Comparison of ENCODE assay signal across 15 cellular contexts in the genomic region with DNA sequence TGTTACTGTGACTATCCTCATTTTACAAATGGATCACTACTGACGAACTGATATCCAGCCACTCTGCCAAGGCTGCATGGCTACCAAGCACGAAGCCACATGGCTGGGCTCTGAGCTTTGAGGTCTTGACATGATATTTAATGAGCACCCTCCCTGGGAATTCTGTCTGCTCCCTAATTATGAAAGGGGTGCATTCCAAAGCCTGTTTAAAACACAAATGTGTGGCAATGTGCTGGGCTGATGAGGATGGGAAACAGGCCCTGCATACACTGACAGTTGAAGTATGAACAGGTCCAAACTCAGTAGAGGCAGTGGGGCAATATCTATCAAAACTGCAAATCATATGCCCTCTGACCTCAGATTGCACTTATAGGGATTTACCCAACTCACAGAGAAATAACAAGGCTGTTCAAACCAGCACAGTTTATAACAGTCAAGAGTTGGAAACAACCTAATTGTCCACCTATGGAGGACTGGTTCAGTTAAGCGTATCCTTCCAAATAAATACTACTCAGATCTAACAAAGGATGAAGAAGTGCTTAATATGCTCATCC. TPM values are rescaled to one million over a fixed set of nuclear protein-coding genes. Genes with fewer than 3 reads are reported as not detected.
A peak's percentile ranks its signal among the peaks of the same experiment; 100 is the strongest.
DNase-seq lines count a peak whose midpoint lies in the region; ATAC-seq lines count a peak whose summit lies in the region.
"Had no signal": no experiment of that assay in that cellular context is flagged by ENCODE, and none has a peak within 500 bp of the region (broad histone marks: within the 10 kb centered on the region; RNA-seq: fewer than 3 reads in every experiment).

No MANE protein-coding gene starts in this region.

- H3K9me3 Mint-ChIP-seq in activated T-cell treated with anti-CD3 and anti-CD28 coated beads, Interleukin-2, amount 50 U/mL, for 72 hours = peaks cover 0 to 1% of the 10 kb centered on the region in 2 donors
- peaks cover 0 to 8% (median 0%) of the 10 kb centered on the region in 3 donors for H3K9me3 Mint-ChIP-seq in T-cell
- no peaks in the 10 kb centered on the region for H3K9me3 Mint-ChIP-seq in memory B cell
- no peaks in the 10 kb centered on the region for H3K9me3 Mint-ChIP-seq in stimulated activated memory B cell treated with anti-CD40 and anti-IgM and Interleukin-4, amounts not matched to agents 10 μg/mL and 1 μg/mL and 100 μg/mL, for 72 hours

- peaks cover 94% of the 10 kb centered on the region for H3K4me1 Mint-ChIP-seq in activated T-cell treated with anti-CD3 and anti-CD28 coated beads, Interleukin-2, amount 50 U/mL, for 72 hours (ENCODE audit: low read depth)
- H3K4me1 Mint-ChIP-seq in T-cell (peaks cover 96 to 98% (median 96%) of the 10 kb centered on the region in 3 donors), memory B cell (peaks cover 69% of the 10 kb centered on the region)
- H3K4me1 Mint-ChIP-seq in stimulated activated memory B cell treated with anti-CD40 and anti-IgM and Interleukin-4, amounts not matched to agents 10 μg/mL and 1 μg/mL and 100 μg/mL, for 72 hours = peaks cover 97% of the 10 kb centered on the region

- H3K4me3 Mint-ChIP-seq in activated T-cell treated with anti-CD3 and anti-CD28 coated beads, Interleukin-2, amount 50 U/mL, for 72 hours = peak overlapping the region in 1 of 2 donors; percentile 32
- H3K4me3 Mint-ChIP-seq in T-cell (peak overlapping the region in 1 of 3 donors; percentile 56), memory B cell (peak overlapping the region; percentile 1)
- H3K4me3 Mint-ChIP-seq in stimulated activated memory B cell treated with anti-CD40 and anti-IgM and Interleukin-4, amounts not matched to agents 10 μg/mL and 1 μg/mL and 100 μg/mL, for 72 hours = no peak overlapping the region

- DNase-seq in activated T-cell treated with anti-CD3 and anti-CD28 coated beads, Interleukin-2, amount 50 U/mL, for 72 hours = no peak
- no peak for DNase-seq in activated T-cell treated with anti-CD3 and anti-CD28 coated beads for 4 hours
- no peak for DNase-seq in T-cell
- no peak for DNase-seq in memory B cell (ENCODE audit: low spot score in 2 of 2)
- DNase-seq in foreskin melanocyte = no peak
- DNase-seq in stimulated activated CD8-positive, alpha-beta memory T cell treated with anti-CD3 and anti-CD28 coated beads, Interleukin-4, amount 100 ng/mL, for 48 hours = no peak
- DNase-seq: activated naive CD4-positive, alpha-beta T cell treated with anti-CD3 and anti-CD28 coated beads, Interleukin-2, amount 50 U/mL, for 16 hours; effector CD8-positive, alpha-beta T cell; GF-D8; NCI-H1417; NCI-H226; occipital lobe had no signal

- POLR2A ChIA-PET in T-cell (lab: Charles Lee) = no interaction called here

- no peaks in the 10 kb centered on the region for H3K27me3 Mint-ChIP-seq in activated T-cell treated with anti-CD3 and anti-CD28 coated beads, Interleukin-2, amount 50 U/mL, for 72 hours (ENCODE audit: low read depth)
- H3K27me3 Mint-ChIP-seq in T-cell = no peaks in the 10 kb centered on the region
- H3K27me3 Mint-ChIP-seq in memory B cell = no peaks in the 10 kb centered on the region
- no peaks in the 10 kb centered on the region for H3K27me3 Mint-ChIP-seq in stimulated activated memory B cell treated with anti-CD40 and anti-IgM and Interleukin-4, amounts not matched to agents 10 μg/mL and 1 μg/mL and 100 μg/mL, for 72 hours

- ATAC-seq in activated T-cell treated with anti-CD3 and anti-CD28 coated beads, Interleukin-2, amount 50 U/mL, for 72 hours (replicated peaks in 1 of 2) = no peak
- ATAC-seq in T-cell (replicated peaks in 1 of 4) = no peak
- ATAC-seq in memory B cell (ENCODE audit: low read depth) = no peak
- no peak for ATAC-seq in stimulated activated memory B cell treated with anti-CD40 and anti-IgM and Interleukin-4, amounts not matched to agents 10 μg/mL and 1 μg/mL and 100 μg/mL, for 72 hours
- no peak for ATAC-seq in HG02763 (IDR thresholded peaks at IDR 0.05; ENCODE audit: unreplicated experiment)
- ATAC-seq: A549 had no signal

- peak overlapping the region; percentile 86 for H3K27ac Mint-ChIP-seq in activated T-cell treated with anti-CD3 and anti-CD28 coated beads, Interleukin-2, amount 50 U/mL, for 72 hours
- peak overlapping the region; percentile 53 to 89 for H3K27ac Mint-ChIP-seq in T-cell
- H3K27ac Mint-ChIP-seq in memory B cell = peak overlapping the region; percentile 98
- H3K27ac Mint-ChIP-seq in stimulated activated memory B cell treated with anti-CD40 and anti-IgM and Interleukin-4, amounts not matched to agents 10 μg/mL and 1 μg/mL and 100 μg/mL, for 72 hours = peak overlapping the region; percentile 97

- CTCF ChIA-PET in T-cell (lab: Charles Lee) = no interaction called here

- peaks cover 8 to 24% of the 10 kb centered on the region in 2 donors for H3K36me3 Mint-ChIP-seq in activated T-cell treated with anti-CD3 and anti-CD28 coated beads, Interleukin-2, amount 50 U/mL, for 72 hours (ENCODE audit: insufficient read depth in 2 of 2)
- H3K36me3 Mint-ChIP-seq in T-cell (peaks cover 51% of the 10 kb centered on the region), memory B cell (peaks cover 19% of the 10 kb centered on the region)
- H3K36me3 Mint-ChIP-seq in stimulated activated memory B cell treated with anti-CD40 and anti-IgM and Interleukin-4, amounts not matched to agents 10 μg/mL and 1 μg/mL and 100 μg/mL, for 72 hours = peaks cover 24% of the 10 kb centered on the region

RNA-seq across cellular contexts. Expression of gene CDC42EP3, which starts 20.8 kb away (rescaled TPM):
- total RNA-seq in activated T-cell treated with anti-CD3 and anti-CD28 coated beads, Interleukin-2, amount 50 U/mL, for 72 hours = 10 to 100 TPM; 27.0 to 28.9 TPM
- total RNA-seq in T-cell = 10 to 100 TPM; 30.0 to 60.3 (median 37.6) TPM
